1 cellular context compared by ENCODE assay signal in genomic region chr17:35764123-35764991, GRCh38.
TF ChIP-seq lines count a peak whose summit lies in the region.

No MANE protein-coding gene starts in this region.

TF ChIP-seq in HepG2, 621 proteins besides CTCF, POLR2A, EP300 and RAD21 (continued from another document and continues in another):
- TF ChIP-seq ZNF318 (CRISPR knock-in tag; IDR thresholded peaks at IDR 0.05) (0 out of 2 replicates have a peak, but pooled peaks have one; percentile 72), IRX3 (CRISPR knock-in tag; IDR thresholded peaks at IDR 0.05; ENCODE audit: borderline replicate concordance, low read depth) (peak; percentile 53; the same call in 1 of the 2 replicates), DBP (CRISPR knock-in tag; IDR thresholded peaks at IDR 0.05; ENCODE audit: not compliant biosample characterization) (peak; percentile 84), SIN3A (IDR thresholded peaks at IDR 0.05; ENCODE audit: borderline replicate concordance, low read depth, low read length) (no peak), ZNF598 (CRISPR knock-in tag; IDR thresholded peaks at IDR 0.05; ENCODE audit: borderline replicate concordance) (no peak), ZNF513 (CRISPR knock-in tag; conservative IDR thresholded peaks at IDR 0.05) (no peak), SKI (IDR thresholded peaks at IDR 0.05; ENCODE audit: partially characterized antibody) (no peak), TBP (CRISPR knock-in tag; IDR thresholded peaks at IDR 0.05) (no peak), E2F5 (CRISPR knock-in tag; conservative IDR thresholded peaks at IDR 0.05) (0 out of 2 replicates have a peak, but pooled peaks have one; percentile 46), ZNF547 (CRISPR knock-in tag; IDR thresholded peaks at IDR 0.05) (peak; percentile 32; the same call in 1 of the 2 replicates), ZNF225 (CRISPR knock-in tag; IDR thresholded peaks at IDR 0.05) (peak; percentile 81; the same call in 1 of the 2 replicates), FIP1L1 (IDR thresholded peaks at IDR 0.05; ENCODE audit: borderline replicate concordance, insufficient read depth, low read depth, low read length) (no peak), ZBTB1 (CRISPR knock-in tag; IDR thresholded peaks at IDR 0.05; ENCODE audit: borderline replicate concordance) (no peak), ZNF207 (IDR thresholded peaks at IDR 0.05; ENCODE audit: borderline replicate concordance) (no peak), ZFP91 (CRISPR knock-in tag; IDR thresholded peaks at IDR 0.05; ENCODE audit: borderline replicate concordance) (peak; percentile 87), ZNF770 (CRISPR knock-in tag; IDR thresholded peaks at IDR 0.05) (peak; percentile 69), ZBTB26 (CRISPR knock-in tag; IDR thresholded peaks at IDR 0.05; ENCODE audit: borderline replicate concordance) (peak; percentile 32; the same call in 1 of the 2 replicates), ZNF883 (CRISPR knock-in tag; IDR thresholded peaks at IDR 0.05; ENCODE audit: not compliant biosample characterization) (no peak), HNRNPL (IDR thresholded peaks at IDR 0.05; ENCODE audit: low read depth, low read length) (no peak), ATF5 (CRISPR knock-in tag; IDR thresholded peaks at IDR 0.05; ENCODE audit: low read depth) (no peak), FOSL1 (CRISPR knock-in tag; IDR thresholded peaks at IDR 0.05; ENCODE audit: borderline replicate concordance) (no peak), FOXA1 (IDR thresholded peaks at IDR 0.05) (no peak), FOXA1 (CRISPR knock-in tag; IDR thresholded peaks at IDR 0.05) (peak; percentile 62), GATA4 (IDR thresholded peaks at IDR 0.05; ENCODE audit: borderline replicate concordance, low read depth) (no peak), HMGXB4 (CRISPR knock-in tag; IDR thresholded peaks at IDR 0.05; ENCODE audit: borderline replicate concordance in 1 of 2, low read depth in 1 of 2) (peak; percentile 88 to 98; a peak in 3 of 4 replicates), ZNF691 (CRISPR knock-in tag; IDR thresholded peaks at IDR 0.05; ENCODE audit: borderline replicate concordance, low read depth) (peak; percentile 85; the same call in 1 of the 2 replicates), MXI1 (IDR thresholded peaks at IDR 0.05; ENCODE audit: borderline replicate concordance, low read depth, low read length) (peak; percentile 65; the same call in 1 of the 3 replicates), ZNF709 (CRISPR knock-in tag; IDR thresholded peaks at IDR 0.05) (peak; percentile 57; the same call in 1 of the 2 replicates), FOXJ3 (CRISPR knock-in tag; IDR thresholded peaks at IDR 0.05; ENCODE audit: borderline replicate concordance) (0 out of 2 replicates have a peak, but pooled peaks have one; percentile 33), RFXANK (CRISPR knock-in tag; IDR thresholded peaks at IDR 0.05) (no peak), NCOA5 (CRISPR knock-in tag; IDR thresholded peaks at IDR 0.05) (no peak), BRCA1 (CRISPR knock-in tag; IDR thresholded peaks at IDR 0.05) (no peak), MBD4 (IDR thresholded peaks at IDR 0.05; ENCODE audit: borderline replicate concordance, low read length) (no peak), NBN (conservative IDR thresholded peaks at IDR 0.05) (no peak)
